Comparison of ENCODE assay signal across 15 cellular contexts in genomic region chr2:222423186-222423585, GRCh38. TPM values are rescaled to one million over a fixed set of nuclear protein-coding genes. Genes with fewer than 3 reads are reported as not detected.
DNase-seq lines count a peak whose midpoint lies in the region; ATAC-seq, FAIRE-seq and TF ChIP-seq lines count a peak whose summit lies in the region.
"Had no signal": no experiment of that assay in that cellular context is flagged by ENCODE, and none has a peak within 500 bp of the region (broad histone marks: within the 10 kb centered on the region; RNA-seq: fewer than 3 reads in every experiment).

No MANE protein-coding gene starts in this region.

- peaks cover 46% of the 10 kb centered on the region for H3K4me1 Mint-ChIP-seq in activated B cell treated with CpG ODN at 0.5 μM for 24 hours

- H3K27me3 Mint-ChIP-seq in activated B cell treated with CpG ODN at 0.5 μM for 24 hours, result peaks cover 23% of the 10 kb centered on the region

- no peak for ATAC-seq in activated B cell treated with CpG ODN at 0.5 μM for 24 hours (ENCODE audit: low read depth)

- H3K36me3 Mint-ChIP-seq in activated B cell treated with CpG ODN at 0.5 μM for 24 hours (ENCODE audit: low read depth), result peaks cover 8% of the 10 kb centered on the region

- intact Hi-C loops in activated B cell treated with CpG ODN at 0.5 μM for 24 hours (cut with micrococcal nuclease), result loop anchor here (5.0 to 10.0 kb wide), 4 partner anchors 139 to 1532 kb away; partner anchors contain the start of genes ACSL3, FARSB and MRPL44

- peak overlapping the region; percentile 73; the same call in 1 of the 2 replicates for H3K4me3 ChIP-seq in iPS-20b (ENCODE audit: low read length)

- H3K9me3 Mint-ChIP-seq in activated B cell treated with CpG ODN at 0.5 μM for 24 hours, result no peaks in the 10 kb centered on the region

- H3K36me3 ChIP-seq in iPS-20b (ENCODE audit: insufficient read depth, low read depth, low read length), result no peaks in the 10 kb centered on the region
- H3K36me3 ChIP-seq: tibial nerve had no signal

- no peak overlapping the region for H3K27ac ChIP-seq in iPS-20b (ENCODE audit: low read length)
- H3K27ac ChIP-seq: parathyroid adenoma, RWPE1, tibial nerve had no signal

- CTCF ChIA-PET in activated B cell treated with CpG ODN at 0.5 μM for 24 hours (lab: Charles Lee), result no interaction called here

- peak overlapping the region; percentile 96 for H3K4me3 Mint-ChIP-seq in activated B cell treated with CpG ODN at 0.5 μM for 24 hours

- no peaks in the 10 kb centered on the region for H3K9me3 ChIP-seq in iPS-20b (ENCODE audit: insufficient read depth, low read depth, low read length)
- H3K9me3 ChIP-seq: tibial nerve had no signal

- H3K4me1 ChIP-seq in iPS-20b (ENCODE audit: insufficient read depth, low read length), result peaks cover 5% of the 10 kb centered on the region; the same call in 1 of the 2 replicates
- H3K4me1 ChIP-seq: parathyroid adenoma had no signal

- H3K27me3 ChIP-seq in iPS-20b (ENCODE audit: insufficient read depth, low read length), result peaks cover 83% of the 10 kb centered on the region

- no peak overlapping the region for H3K9ac ChIP-seq in iPS-20b (ENCODE audit: low read depth, low read length)
- H3K9ac ChIP-seq: parathyroid adenoma had no signal

- DNase-seq in NCI-H146 (lab: John Stamatoyannopoulos, UW) (peak; percentile 31), NCI-H146 treated with DMSO at 0.1 percent for 48 hours (lab: John Stamatoyannopoulos, UW; ENCODE audit: unreplicated experiment) (no peak), D721Med (ENCODE audit: insufficient read length, low spot score) (no peak), activated B cell treated with CpG ODN at 0.5 μM for 24 hours (no peak), HPDE6-E6E7 (ENCODE audit: extremely low spot score) (no peak), DMS153 treated with DMSO at 0.1 percent for 48 hours (lab: John Stamatoyannopoulos, UW; ENCODE audit: unreplicated experiment) (no peak)
- no peak for DNase-seq in stimulated activated naive CD4-positive, alpha-beta T cell (lab: John Stamatoyannopoulos, UW)
- DNase-seq: aorta, dermis blood vessel endothelial cell, NCI-H1417 treated with DMSO at 0.1 percent for 48 hours had no signal

- TF ChIP-seq CTCF in D721Med (IDR thresholded peaks at IDR 0.05; ENCODE audit: insufficient read depth, missing control alignments) (no peak), activated B cell treated with CpG ODN at 0.5 μM for 24 hours (IDR thresholded peaks at IDR 0.05) (no peak)

- POLR2A ChIA-PET in activated B cell treated with CpG ODN at 0.5 μM for 24 hours (lab: Charles Lee), result interaction anchor here (1.2 kb wide), 2 partner anchors 10 to 105 kb away, joined by 3 to 4 read pairs; no protein-coding TSS in a partner anchor

- H3K27ac Mint-ChIP-seq in activated B cell treated with CpG ODN at 0.5 μM for 24 hours, result peak overlapping the region; percentile 93

- FAIRE-seq in D721Med (lab: Jason Lieb, UNC), result peak; percentile 72

RNA-seq across cellular contexts. Expression of gene SGPP2, which starts 1.2 kb away (rescaled TPM):
- total RNA-seq in activated B cell treated with CpG ODN at 0.5 μM for 24 hours, result 12.4 and 12.7 TPM in 2 replicates
- total RNA-seq: A172, tibial nerve had no signal
